ENCODE assay signal across 10 cellular contexts in the genomic region with DNA sequence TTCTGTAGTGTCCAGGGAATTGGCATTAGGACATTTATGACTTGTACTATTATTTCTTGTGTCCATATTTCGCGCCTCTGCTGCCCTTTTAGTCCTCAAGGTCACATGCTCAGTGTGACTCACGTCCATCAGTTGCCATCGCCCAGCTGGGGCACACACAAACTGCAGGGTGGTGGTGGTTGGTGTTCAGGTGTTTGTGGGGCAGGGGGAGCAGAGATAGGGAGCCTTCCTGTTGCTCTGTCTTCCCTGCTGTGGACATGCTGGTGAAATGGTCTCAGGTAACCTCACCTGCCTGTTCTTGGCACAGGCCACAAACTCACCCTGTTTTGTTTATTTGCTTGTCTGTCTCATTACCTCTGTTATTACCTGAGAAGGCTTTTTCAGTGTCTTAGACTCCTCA. TPM values are rescaled to one million over a fixed set of nuclear protein-coding genes. Genes with fewer than 3 reads are reported as not detected.
A peak's percentile ranks its signal among the peaks of the same experiment; 100 is the strongest.
DNase-seq lines count a peak whose midpoint lies in the region; ATAC-seq and TF ChIP-seq lines count a peak whose summit lies in the region.
"Had no signal": no experiment of that assay in that cellular context is flagged by ENCODE, and none has a peak within 500 bp of the region (broad histone marks: within the 10 kb centered on the region; RNA-seq: fewer than 3 reads in every experiment).

No MANE protein-coding gene starts in this region.

- no peaks in the 10 kb centered on the region for H3K9me3 ChIP-seq in effector memory CD4-positive, alpha-beta T cell (ENCODE audit: control insufficient read depth, low read length)
- no peaks in the 10 kb centered on the region for H3K9me3 ChIP-seq in osteoblast (ENCODE audit: low read depth, low read length)
- H3K9me3 ChIP-seq: right atrium auricular region had no signal

- no peaks in the 10 kb centered on the region for H3K4me1 ChIP-seq in effector memory CD4-positive, alpha-beta T cell (ENCODE audit: control insufficient read depth, insufficient read depth, low read length, poor library complexity, severe bottlenecking)
- H3K4me1 ChIP-seq in osteoblast (ENCODE audit: insufficient read depth, low read length) = peaks cover 18% of the 10 kb centered on the region

- no peak overlapping the region for H2AFZ ChIP-seq in osteoblast (ENCODE audit: low read length)

- H3K27ac ChIP-seq in effector memory CD4-positive, alpha-beta T cell (ENCODE audit: insufficient read depth, low read length, poor library complexity, severe bottlenecking) = peak overlapping the region; percentile 21
- peak overlapping the region; percentile 84 for H3K27ac ChIP-seq in osteoblast (ENCODE audit: low read depth, low read length)
- H3K27ac ChIP-seq: right atrium auricular region had no signal

- ATAC-seq in GM18520 (IDR thresholded peaks at IDR 0.05; ENCODE audit: unreplicated experiment) (no peak), HG02642 (IDR thresholded peaks at IDR 0.05; ENCODE audit: poor library complexity, unreplicated experiment) (no peak)

- no peak overlapping the region for H3K4me3 ChIP-seq in effector memory CD4-positive, alpha-beta T cell (ENCODE audit: insufficient read depth, low read depth, low read length, poor library complexity, severe bottlenecking)
- H3K4me3 ChIP-seq in osteoblast (ENCODE audit: insufficient read depth, low read length) = no peak overlapping the region
- H3K4me3 ChIP-seq: right atrium auricular region had no signal

- DNase-seq in ELR (ENCODE audit: low read depth) (peak; percentile 66), NCI-H2196 (lab: John Stamatoyannopoulos, UW; ENCODE audit: unreplicated experiment) (peak; percentile 59), osteoblast (ENCODE audit: insufficient read length, low spot score, missing footprints) (peak; percentile 87), NCI-H1092 (lab: John Stamatoyannopoulos, UW) (no peak)
- no peak for DNase-seq in effector memory CD4-positive, alpha-beta T cell
- DNase-seq: T-helper 2 cell had no signal

- H3K36me3 ChIP-seq in effector memory CD4-positive, alpha-beta T cell (ENCODE audit: control insufficient read depth, insufficient read depth, low read length) = peaks cover 42% of the 10 kb centered on the region
- peaks cover 39% of the 10 kb centered on the region for H3K36me3 ChIP-seq in osteoblast (ENCODE audit: insufficient read depth, low read length)

- peaks cover 32% of the 10 kb centered on the region for H4K20me1 ChIP-seq in osteoblast (ENCODE audit: insufficient read depth, low read length)

- TF ChIP-seq CTCF in osteoblast (IDR thresholded peaks at IDR 0.05; ENCODE audit: extremely low read depth, low read depth, low read length) = no peak

- no peaks in the 10 kb centered on the region for H3K27me3 ChIP-seq in effector memory CD4-positive, alpha-beta T cell (replicated peaks; ENCODE audit: control insufficient read depth, insufficient read depth, low read length, poor library complexity, severe bottlenecking)
- H3K27me3 ChIP-seq in osteoblast (ENCODE audit: insufficient read depth, low read length) = no peaks in the 10 kb centered on the region
- H3K27me3 ChIP-seq: right atrium auricular region had no signal

- H3K4me2 ChIP-seq in osteoblast (ENCODE audit: insufficient read depth, low read length) = peak overlapping the region; percentile 11

- H3K79me2 ChIP-seq in osteoblast (ENCODE audit: insufficient read depth, low read length) = peaks cover 59% of the 10 kb centered on the region

RNA-seq across cellular contexts. Expression of a gene that starts 22.4 kb away (rescaled TPM):
- total RNA-seq in osteoblast = 2.2 and 2.9 TPM in 2 replicates

RNA-seq across cellular contexts. Expression of a gene that starts 26.6 kb away (rescaled TPM):
- 23.9 and 31.8 TPM in 2 replicates for total RNA-seq in osteoblast

RNA-seq across cellular contexts. Expression of a gene that starts 28.6 kb away (rescaled TPM):
- 12.1 and 14.8 TPM in 2 replicates for total RNA-seq in osteoblast

RNA-seq across cellular contexts. Expression of a gene that starts 32.3 kb away (rescaled TPM):
- total RNA-seq in osteoblast = under 0.01 and 0.29 TPM in 2 replicates
- total RNA-seq: G401 had no signal

RNA-seq across cellular contexts. Expression of a gene that starts 33.0 kb away (rescaled TPM):
- 57.5 and 68.0 TPM in 2 replicates for total RNA-seq in osteoblast

Comparison
In these comparisons a context has a peak if more than half of its experiments do, and no peak if none do; other contexts are left out.
1. DNase-seq: peak in ELR (single experiment), NCI-H2196 (single experiment) and osteoblast (single experiment); none in effector memory CD4-positive, alpha-beta T cell (0 of 3) and NCI-H1092 (single experiment).